In genomic region chr6:138428943-138429616, GRCh38 we compare ENCODE assay signal across 8 cellular contexts. TPM values are rescaled to one million over a fixed set of nuclear protein-coding genes. Genes with fewer than 3 reads are reported as not detected.
A peak's percentile ranks its signal among the peaks of the same experiment; 100 is the strongest.
DNase-seq lines count a peak whose midpoint lies in the region; ATAC-seq and TF ChIP-seq lines count a peak whose summit lies in the region.

No MANE protein-coding gene starts in this region.

- intact Hi-C loops in activated CD4-positive, alpha-beta T cell treated with anti-CD3 and anti-CD28 coated beads for 36 hours (cut with DNase I, micrococcal nuclease): loop anchor here (1.0 to 5.0 kb wide), 8 partner anchors 80 to 343 kb away; partner anchors contain the start of gene CCDC28A (in 1 of the 2)
- intact Hi-C loops in Right ventricle myocardium superior (cut with DNase I): loop anchor here (2.0 to 10.0 kb wide), 3 partner anchors 83 to 336 kb away; no protein-coding TSS in a partner anchor

- DNase-seq in activated CD4-positive, alpha-beta T cell treated with anti-CD3 and anti-CD28 coated beads for 36 hours: no peak
- DNase-seq in activated CD4-positive, alpha-beta T cell treated with anti-CD3 and anti-CD28 coated beads, Interleukin-2, amount 50 U/mL, for 48 hours: no peak
- DNase-seq in NCI-H1417 (lab: John Stamatoyannopoulos, UW) (peak; percentile 42 to 76 (median 44)), Right ventricle myocardium superior (no peak), retina (peak; percentile 67)
- DNase-seq in activated CD8-positive, alpha-beta memory T cell treated with anti-CD3 and anti-CD28 coated beads, Interleukin-2, amount 50 U/mL, for 48 hours: no peak

- POLR2A ChIA-PET in activated CD4-positive, alpha-beta T cell treated with anti-CD3 and anti-CD28 coated beads for 36 hours (lab: Charles Lee): no interaction called here

- no peaks in the 10 kb centered on the region for H3K27me3 Mint-ChIP-seq in activated CD4-positive, alpha-beta T cell treated with anti-CD3 and anti-CD28 coated beads for 36 hours

- H3K4me3 Mint-ChIP-seq in activated CD4-positive, alpha-beta T cell treated with anti-CD3 and anti-CD28 coated beads for 36 hours: no peak overlapping the region

- CTCF ChIA-PET in activated CD4-positive, alpha-beta T cell treated with anti-CD3 and anti-CD28 coated beads for 36 hours (lab: Charles Lee): interaction anchor here (0.6 to 4.6 kb wide), 20 partner anchors 8 to 336 kb away, joined by 3 to 38 read pairs (median 4); no protein-coding TSS in a partner anchor

- H3K27ac Mint-ChIP-seq in activated CD4-positive, alpha-beta T cell treated with anti-CD3 and anti-CD28 coated beads for 36 hours: no peak overlapping the region

- no peaks in the 10 kb centered on the region for H3K4me1 Mint-ChIP-seq in activated CD4-positive, alpha-beta T cell treated with anti-CD3 and anti-CD28 coated beads for 36 hours

- TF ChIP-seq CTCF in WI38 (IDR thresholded peaks at IDR 0.05; ENCODE audit: low read depth, low read length): peak; percentile 37; the same call in 1 of the 2 replicates

- no peak overlapping the region for H3K4me3 ChIP-seq in WI38 (ENCODE audit: low read depth, low read length)

- no peaks in the 10 kb centered on the region for H3K36me3 Mint-ChIP-seq in activated CD4-positive, alpha-beta T cell treated with anti-CD3 and anti-CD28 coated beads for 36 hours (ENCODE audit: low read depth)

- no peaks in the 10 kb centered on the region for H3K9me3 Mint-ChIP-seq in activated CD4-positive, alpha-beta T cell treated with anti-CD3 and anti-CD28 coated beads for 36 hours (ENCODE audit: low read depth)

- peak; percentile 39 for ATAC-seq in activated CD4-positive, alpha-beta T cell treated with anti-CD3 and anti-CD28 coated beads for 36 hours
- ATAC-seq in Right ventricle myocardium superior (ENCODE audit: poor library complexity) (peak; percentile 56), GM21529 (IDR thresholded peaks at IDR 0.05; ENCODE audit: unreplicated experiment) (no peak)

RNA-seq across cellular contexts. Expression of gene HEBP2, which starts 25.1 kb away (rescaled TPM):
- 1 to 10 TPM; 4.0 to 4.7 TPM for total RNA-seq in activated CD4-positive, alpha-beta T cell treated with anti-CD3 and anti-CD28 coated beads for 36 hours
- total RNA-seq in Right ventricle myocardium superior: 87.4 TPM

RNA-seq across cellular contexts. Expression of gene SMIM28, which starts 51.4 kb away (rescaled TPM):
- not detected for total RNA-seq in activated CD4-positive, alpha-beta T cell treated with anti-CD3 and anti-CD28 coated beads for 36 hours
- not detected for total RNA-seq in Right ventricle myocardium superior

Comparison
In these comparisons a context has a peak if more than half of its experiments do, and no peak if none do; other contexts are left out.
1. DNase-seq: peak in NCI-H1417 (3 of 3) and retina (single experiment); none in activated CD4-positive, alpha-beta T cell treated with anti-CD3 and anti-CD28 coated beads for 36 hours (single experiment), activated CD4-positive, alpha-beta T cell treated with anti-CD3 and anti-CD28 coated beads, Interleukin-2, amount 50 U/mL, for 48 hours (0 of 2), Right ventricle myocardium superior (single experiment) and activated CD8-positive, alpha-beta memory T cell treated with anti-CD3 and anti-CD28 coated beads, Interleukin-2, amount 50 U/mL, for 48 hours (single experiment).
2. RNA of gene HEBP2, which starts 25.1 kb away (total RNA-seq): 87.4 TPM in Right ventricle myocardium superior (single experiment); 4.0 to 4.7 TPM in activated CD4-positive, alpha-beta T cell treated with anti-CD3 and anti-CD28 coated beads for 36 hours; every median in the first group is over 10 times any median in the second.